Comparison of ENCODE assay signal across 17 cellular contexts in genomic region chr4:139009702-139010101, GRCh38. TPM values are rescaled to one million over a fixed set of nuclear protein-coding genes. Genes with fewer than 3 reads are reported as not detected.
A peak's percentile ranks its signal among the peaks of the same experiment; 100 is the strongest.
DNase-seq lines count a peak whose midpoint lies in the region; ATAC-seq and TF ChIP-seq lines count a peak whose summit lies in the region.
"Had no signal": no experiment of that assay in that cellular context is flagged by ENCODE, and none has a peak within 500 bp of the region (broad histone marks: within the 10 kb centered on the region; RNA-seq: fewer than 3 reads in every experiment).

No MANE protein-coding gene starts in this region.

- TF ChIP-seq CTCF in liver (IDR thresholded peaks at IDR 0.05; ENCODE audit: low read depth, low read length, missing input control) (no peak), progenitor cell of endocrine pancreas (IDR thresholded peaks at IDR 0.05; ENCODE audit: unreplicated experiment) (no peak)

- no peak overlapping the region for H3K4me3 ChIP-seq in liver (ENCODE audit: low read depth in 1 of 3, low read length in 3 of 3)
- H3K4me3 ChIP-seq: BLaER1 had no signal

- H3K27ac ChIP-seq in liver (ENCODE audit: low read depth in 1 of 2, low read length in 2 of 2) = no peak overlapping the region
- H3K27ac ChIP-seq: BLaER1 had no signal

- no peaks in the 10 kb centered on the region for H3K27me3 ChIP-seq in liver (ENCODE audit: control insufficient read depth in 4 of 4, insufficient read depth in 4 of 4, low read length in 3 of 4)
- H3K27me3 ChIP-seq: BLaER1 had no signal

- no peak for TF ChIP-seq POLR2A in erythroblast (IDR thresholded peaks at IDR 0.05; ENCODE audit: low read length)

- H3K9ac ChIP-seq in liver (ENCODE audit: low read depth in 1 of 2, low read length in 2 of 2) = no peak overlapping the region
- H3K9ac ChIP-seq: BLaER1 had no signal

- peak; percentile 14 for DNase-seq in DMS53 (lab: John Stamatoyannopoulos, UW)
- DNase-seq in DMS53 treated with DMSO at 0.1 percent for 48 hours (lab: John Stamatoyannopoulos, UW; ENCODE audit: unreplicated experiment) = no peak
- DNase-seq in progenitor cell of endocrine pancreas (ENCODE audit: low spot score, unreplicated experiment) = no peak
- DNase-seq in activated gamma-delta T cell treated with Interleukin-2 at 50 U/mL for 16 hours = no peak
- no peak for DNase-seq in erythroblast (lab: John Stamatoyannopoulos, UW)
- DNase-seq: 8988T; Calu3; CD8-positive, alpha-beta T cell; GOT3; H7; HFFc6 had no signal

- peaks cover 3% of the 10 kb centered on the region for H3K36me3 Mint-ChIP-seq in progenitor cell of endocrine pancreas (ENCODE audit: insufficient read depth)
- H3K36me3 Mint-ChIP-seq: CD8-positive, alpha-beta T cell had no signal

- ATAC-seq in GM21447 (IDR thresholded peaks at IDR 0.05; ENCODE audit: unreplicated experiment) = no peak
- ATAC-seq: CD8-positive, alpha-beta T cell; HCT116 had no signal

- H3K4me1 Mint-ChIP-seq in progenitor cell of endocrine pancreas (ENCODE audit: low read depth) = peaks cover 15% of the 10 kb centered on the region

- H3K27ac Mint-ChIP-seq in progenitor cell of endocrine pancreas = peak overlapping the region; percentile 22
- H3K27ac Mint-ChIP-seq: CD14-positive monocyte; CD8-positive, alpha-beta T cell; HFFc6; IgD-negative memory B cell had no signal

- H3K27me3 Mint-ChIP-seq in progenitor cell of endocrine pancreas = peaks cover 5% of the 10 kb centered on the region
- H3K27me3 Mint-ChIP-seq: IgD-negative memory B cell had no signal

- H3K4me1 ChIP-seq in liver (ENCODE audit: control insufficient read depth in 4 of 4, insufficient read depth in 4 of 4, low read length in 3 of 4) = peaks cover 0 to 10% (median 2%) of the 10 kb centered on the region in 4 donors

- peaks cover 6% of the 10 kb centered on the region for H3K9me3 Mint-ChIP-seq in progenitor cell of endocrine pancreas (ENCODE audit: low read depth)
- H3K9me3 Mint-ChIP-seq: CD8-positive, alpha-beta T cell had no signal

- no peaks in the 10 kb centered on the region for H3K36me3 ChIP-seq in liver (ENCODE audit: control insufficient read depth in 4 of 4, insufficient read depth in 3 of 4, low read depth in 1 of 4, low read length in 3 of 4)
- H3K36me3 ChIP-seq: BLaER1 had no signal

- TF ChIP-seq RAD21 in liver (IDR thresholded peaks at IDR 0.05) = no peak

- no peak overlapping the region for H3K4me3 Mint-ChIP-seq in progenitor cell of endocrine pancreas (ENCODE audit: low read depth)
- H3K4me3 Mint-ChIP-seq: CD14-positive monocyte; CD8-positive, alpha-beta T cell; HFFc6; IgD-negative memory B cell had no signal

- H3K9me3 ChIP-seq in liver (ENCODE audit: control insufficient read depth in 4 of 4, low read length in 3 of 4) = peaks cover 0 to 4% (median 0%) of the 10 kb centered on the region in 4 donors

- 18% methylated on average over 1 of the region's 1 CpG for WGBS in liver

TF ChIP-seq in liver, 16 proteins besides CTCF, POLR2A, EP300 and RAD21:
- TF ChIP-seq NR2F2 (IDR thresholded peaks at IDR 0.05) (no peak), EGR1 (IDR thresholded peaks at IDR 0.05; ENCODE audit: low read depth in 2 of 2) (no peak), RXRA (IDR thresholded peaks at IDR 0.05) (peak; percentile 52 to 55), SP1 (IDR thresholded peaks at IDR 0.05) (peak; percentile 21), FOXA1 (IDR thresholded peaks at IDR 0.05) (no peak), HNF4A (conservative IDR thresholded peaks at IDR 0.05) (no peak), JUND (IDR thresholded peaks at IDR 0.05) (no peak), HNF4G (IDR thresholded peaks at IDR 0.05) (no peak), FOXA2 (IDR thresholded peaks at IDR 0.05) (no peak), ATF3 (IDR thresholded peaks at IDR 0.05) (no peak), MAX (IDR thresholded peaks at IDR 0.05) (no peak), TAF1 (conservative IDR thresholded peaks at IDR 0.05) (no peak), ZBTB33 (IDR thresholded peaks at IDR 0.05) (no peak), YY1 (IDR thresholded peaks at IDR 0.05) (no peak)

RNA-seq across cellular contexts. Expression of gene NOCT, which starts 5.9 kb away (rescaled TPM):
- 10 to 100 TPM in 1 of 2 donors, 1 to 10 TPM in 1; 5.6 to 11.9 TPM for total RNA-seq in liver
- 1 to 10 TPM; 2.8 to 2.9 TPM for polyA plus RNA-seq in liver
- 32.2 and 33.8 TPM in 2 replicates for total RNA-seq in progenitor cell of endocrine pancreas
